ENCODE assay signal across 24 cellular contexts in genomic region chr12:34392741-34393085, GRCh38.
A peak's percentile ranks its signal among the peaks of the same experiment; 100 is the strongest.
DNase-seq lines count a peak whose midpoint lies in the region; ATAC-seq and TF ChIP-seq lines count a peak whose summit lies in the region.
"Had no signal": no experiment of that assay in that cellular context is flagged by ENCODE, and none has a peak within 500 bp of the region (broad histone marks: within the 10 kb centered on the region; RNA-seq: fewer than 3 reads in every experiment).

No MANE protein-coding gene starts in this region.

- H3K4me1 Mint-ChIP-seq in type B pancreatic cell (ENCODE audit: unreplicated experiment) (no peaks in the 10 kb centered on the region), osteocyte (ENCODE audit: unreplicated experiment) (no peaks in the 10 kb centered on the region)

- no peaks in the 10 kb centered on the region for H3K4me1 ChIP-seq in adrenal gland (replicated peaks in 1 of 2)
- H3K4me1 ChIP-seq in lower lobe of right lung: no peaks in the 10 kb centered on the region
- H3K4me1 ChIP-seq: esophagus muscularis mucosa, foreskin keratinocyte, heart left ventricle had no signal

- H3K27ac ChIP-seq in adrenal gland (no peak overlapping the region), lower lobe of right lung (no peak overlapping the region)
- H3K27ac ChIP-seq: esophagus muscularis mucosa, foreskin keratinocyte, heart left ventricle, neutrophil had no signal

- H3K27me3 Mint-ChIP-seq in type B pancreatic cell (no peaks in the 10 kb centered on the region), osteocyte (ENCODE audit: unreplicated experiment) (no peaks in the 10 kb centered on the region)
- H3K27me3 Mint-ChIP-seq: activated T-cell treated with anti-CD3 and anti-CD28 coated beads, Interleukin-2, amount 50 U/mL, for 24 hours had no signal

- H3K9me3 ChIP-seq in adrenal gland (replicated peaks in 1 of 3) (no peaks in the 10 kb centered on the region), lower lobe of right lung (peaks cover 12% of the 10 kb centered on the region)

- TF ChIP-seq CTCF in adrenal gland (IDR thresholded peaks at IDR 0.05) (no peak), lower lobe of right lung (IDR thresholded peaks at IDR 0.05) (no peak), type B pancreatic cell (conservative IDR thresholded peaks at IDR 0.05) (no peak), osteocyte (IDR thresholded peaks at IDR 0.05) (no peak)

- H3K36me3 ChIP-seq in adrenal gland (replicated peaks in 1 of 2) (no peaks in the 10 kb centered on the region), lower lobe of right lung (no peaks in the 10 kb centered on the region)
- H3K36me3 ChIP-seq: esophagus muscularis mucosa, heart left ventricle, neutrophil had no signal

- no peak for TF ChIP-seq POLR2A in adrenal gland (IDR thresholded peaks at IDR 0.05)

- H3K9me3 Mint-ChIP-seq in type B pancreatic cell (no peaks in the 10 kb centered on the region), osteocyte (ENCODE audit: unreplicated experiment) (peaks cover 5% of the 10 kb centered on the region)

- H3K27ac Mint-ChIP-seq in type B pancreatic cell (no peak overlapping the region), osteocyte (ENCODE audit: unreplicated experiment) (no peak overlapping the region)
- H3K27ac Mint-ChIP-seq: activated T-cell treated with anti-CD3 and anti-CD28 coated beads, Interleukin-2, amount 50 U/mL, for 24 hours had no signal

- no peaks in the 10 kb centered on the region for H3K36me3 Mint-ChIP-seq in type B pancreatic cell
- H3K36me3 Mint-ChIP-seq in osteocyte (ENCODE audit: unreplicated experiment): no peaks in the 10 kb centered on the region

- H3K27me3 ChIP-seq in adrenal gland (no peaks in the 10 kb centered on the region), lower lobe of right lung (ENCODE audit: low read depth) (peaks cover 9% of the 10 kb centered on the region)
- H3K27me3 ChIP-seq: foreskin keratinocyte, neutrophil had no signal

- 70 to 74% (median 72%) methylated on average over 13 to 14 of the region's 14 CpGs for WGBS in adrenal gland, 4 donors

- H3K4me3 ChIP-seq in adrenal gland: no peak overlapping the region
- H3K4me3 ChIP-seq in lower lobe of right lung: no peak overlapping the region
- H3K4me3 ChIP-seq: esophagus muscularis mucosa, heart left ventricle had no signal

- DNase-seq in activated naive CD4-positive, alpha-beta T cell treated with anti-CD3 and anti-CD28 coated beads, Interleukin-2, amount 50 U/mL, for 16 hours: peak; percentile 8
- no peak for DNase-seq in activated naive CD4-positive, alpha-beta T cell (lab: John Stamatoyannopoulos, UW)
- DNase-seq in adrenal gland: peak in 4 of 7 donors; percentile 1 to 39 (median 8)
- DNase-seq in lower lobe of right lung: peak; percentile 39
- peak; percentile 60 for DNase-seq in type B pancreatic cell (ENCODE audit: extremely low spot score, unreplicated experiment)
- no peak for DNase-seq in SIG-M5 (lab: John Stamatoyannopoulos, UW)
- no peak for DNase-seq in osteocyte (ENCODE audit: extremely low spot score, unreplicated experiment)
- DNase-seq: activated naive CD4-positive, alpha-beta T cell treated with Interleukin-2 at 50 U/mL for 16 hours; amygdala; COR-L47; DMS53; foreskin keratinocyte; GOT3; IMR-90; mesendoderm; NCI-H1048; NCI-H526; stimulated activated CD4-positive, alpha-beta T cell treated with anti-CD3 and anti-CD28 coated beads, Interleukin-2, amount 100 ng/mL, for 48 hours; trophoblast cell had no signal

- intact Hi-C loops in adrenal gland (cut with DNase I): no loop called here
- intact Hi-C loops in lower lobe of right lung (cut with DNase I): no loop called here

- ATAC-seq in lower lobe of right lung (no peak), HG03432 (IDR thresholded peaks at IDR 0.05; ENCODE audit: unreplicated experiment) (no peak)
- ATAC-seq: foreskin keratinocyte, heart left ventricle had no signal

- H3K4me3 Mint-ChIP-seq in type B pancreatic cell: no peak overlapping the region
- no peak overlapping the region for H3K4me3 Mint-ChIP-seq in osteocyte (ENCODE audit: unreplicated experiment)
- H3K4me3 Mint-ChIP-seq: activated T-cell treated with anti-CD3 and anti-CD28 coated beads, Interleukin-2, amount 50 U/mL, for 24 hours had no signal

Comparison
In these comparisons a context has a peak if more than half of its experiments do, and no peak if none do; other contexts are left out.
1. DNase-seq: peak in activated naive CD4-positive, alpha-beta T cell treated with anti-CD3 and anti-CD28 coated beads, Interleukin-2, amount 50 U/mL, for 16 hours (single experiment), adrenal gland (4 of 7), lower lobe of right lung (single experiment) and type B pancreatic cell (single experiment); none in activated naive CD4-positive, alpha-beta T cell (0 of 4), SIG-M5 (single experiment) and osteocyte (single experiment).